20 cellular contexts compared by ENCODE assay signal in the genomic region with DNA sequence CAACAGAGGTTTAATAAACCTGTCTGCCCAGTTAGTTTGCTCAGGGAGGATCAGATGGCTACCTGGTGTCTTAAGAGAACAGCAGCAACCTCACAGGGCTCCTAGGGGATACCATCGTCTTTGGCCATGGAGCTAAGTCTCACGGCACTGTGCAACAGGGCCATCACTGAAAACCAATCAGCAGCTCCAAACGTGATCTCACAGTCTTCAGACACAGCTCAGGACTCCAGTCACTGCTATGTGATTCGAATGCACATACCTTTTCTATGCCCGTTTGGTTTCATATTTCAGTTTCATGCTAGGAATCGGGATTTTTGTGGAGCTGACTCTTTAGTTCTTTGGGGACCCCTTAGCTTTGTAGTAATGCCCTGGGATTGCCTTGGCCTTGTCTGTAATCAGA.
"Had no signal": no experiment of that assay in that cellular context is flagged by ENCODE, and none has a peak within 500 bp of the region (broad histone marks: within the 10 kb centered on the region; RNA-seq: fewer than 3 reads in every experiment).

No MANE protein-coding gene starts in this region.

- H3K27me3 Mint-ChIP-seq: activated CD4-positive, alpha-beta memory T cell treated with anti-CD3 and anti-CD28 coated beads for 36 hours; activated CD8-positive, alpha-beta memory T cell treated with anti-CD3 and anti-CD28 coated beads, Interleukin-2, amount 10 ng/mL, durations not matched to agents 7 days and 5 days had no signal

- FAIRE-seq: frontal cortex had no signal

- H3K9me3 ChIP-seq: colonic mucosa, esophagus squamous epithelium, heart left ventricle, psoas muscle, sigmoid colon, stomach, testis had no signal

- H3K4me1 ChIP-seq: colonic mucosa, esophagus squamous epithelium, psoas muscle had no signal

- H3K36me3 Mint-ChIP-seq: activated CD4-positive, alpha-beta memory T cell treated with anti-CD3 and anti-CD28 coated beads for 36 hours; activated CD8-positive, alpha-beta memory T cell treated with anti-CD3 and anti-CD28 coated beads, Interleukin-2, amount 10 ng/mL, durations not matched to agents 7 days and 5 days; naive thymus-derived CD8-positive, alpha-beta T cell had no signal

- ATAC-seq: activated CD8-positive, alpha-beta memory T cell treated with anti-CD3 and anti-CD28 coated beads, Interleukin-2, amount 10 ng/mL, durations not matched to agents 7 days and 5 days; naive thymus-derived CD8-positive, alpha-beta T cell had no signal

- H3K4me3 Mint-ChIP-seq: activated CD4-positive, alpha-beta memory T cell treated with anti-CD3 and anti-CD28 coated beads for 36 hours; activated CD8-positive, alpha-beta memory T cell treated with anti-CD3 and anti-CD28 coated beads, Interleukin-2, amount 10 ng/mL, durations not matched to agents 7 days and 5 days; naive thymus-derived CD8-positive, alpha-beta T cell had no signal

- H3K27ac Mint-ChIP-seq: activated CD4-positive, alpha-beta memory T cell treated with anti-CD3 and anti-CD28 coated beads for 36 hours; activated CD8-positive, alpha-beta memory T cell treated with anti-CD3 and anti-CD28 coated beads, Interleukin-2, amount 10 ng/mL, durations not matched to agents 7 days and 5 days had no signal

- H3K36me3 ChIP-seq: colonic mucosa, esophagus squamous epithelium, heart left ventricle, sigmoid colon, stomach had no signal

- H3K4me3 ChIP-seq: colonic mucosa, esophagus squamous epithelium, heart left ventricle, psoas muscle, sigmoid colon, SK-N-MC, stomach, testis had no signal

- H3K4me1 Mint-ChIP-seq: activated CD8-positive, alpha-beta memory T cell treated with anti-CD3 and anti-CD28 coated beads, Interleukin-2, amount 10 ng/mL, durations not matched to agents 7 days and 5 days; naive thymus-derived CD8-positive, alpha-beta T cell had no signal

- H3K27ac ChIP-seq: colonic mucosa, esophagus squamous epithelium, heart left ventricle, psoas muscle, sigmoid colon, SK-N-MC, stomach, testis had no signal

- DNase-seq: activated CD4-positive, alpha-beta memory T cell treated with anti-CD3 and anti-CD28 coated beads for 36 hours; activated CD4-positive, CD25-positive, alpha-beta regulatory T cell treated with anti-CD3 and anti-CD28 coated beads, Interleukin-2, amount 50 U/mL, for 72 hours; activated CD8-positive, alpha-beta memory T cell treated with anti-CD3 and anti-CD28 coated beads, Interleukin-2, amount 10 ng/mL, durations not matched to agents 7 days and 5 days; activated effector memory CD4-positive, alpha-beta T cell treated with Interleukin-2 at 50 U/mL for 16 hours; activated naive CD4-positive, alpha-beta T cell treated with anti-CD3 and anti-CD28 coated beads, Interleukin-2, amount 50 U/mL, for 16 hours; activated T-cell treated with anti-CD3 and anti-CD28 coated beads, Interleukin-2, amount 50 U/mL, for 1 hour; amniotic stem cell; colonic mucosa; esophagus squamous epithelium; heart left ventricle; left cardiac atrium; naive thymus-derived CD8-positive, alpha-beta T cell; psoas muscle; sigmoid colon; stimulated activated CD4-positive, alpha-beta T cell treated with anti-CD3 and anti-CD28 coated beads, Interleukin-12 subunit alpha, Interleukin-12 subunit beta, amount 100 ng/mL, for 4 hours; stimulated activated CD4-positive, alpha-beta T cell treated with anti-CD3 and anti-CD28 coated beads, Interleukin-2, amount 100 ng/mL, for 24 hours; stomach; testis had no signal

- H3K27me3 ChIP-seq: colonic mucosa, esophagus squamous epithelium, heart left ventricle, sigmoid colon, stomach, testis had no signal
